ENCODE assay signal across 11 cellular contexts in genomic region chr14:93969082-93969828, GRCh38. TPM values are rescaled to one million over a fixed set of nuclear protein-coding genes. Genes with fewer than 3 reads are reported as not detected.
A peak's percentile ranks its signal among the peaks of the same experiment; 100 is the strongest.
DNase-seq lines count a peak whose midpoint lies in the region; ATAC-seq and TF ChIP-seq lines count a peak whose summit lies in the region.
"Had no signal": no experiment of that assay in that cellular context is flagged by ENCODE, and none has a peak within 500 bp of the region (broad histone marks: within the 10 kb centered on the region; RNA-seq: fewer than 3 reads in every experiment).

No MANE protein-coding gene starts in this region.

- peaks cover 8% of the 10 kb centered on the region in 2 donors for H3K9me3 Mint-ChIP-seq in activated naive CD4-positive, alpha-beta T cell treated with anti-CD3 and anti-CD28 coated beads, Interleukin-2, amount 50 U/mL, for 72 hours
- peaks cover 3% of the 10 kb centered on the region for H3K9me3 Mint-ChIP-seq in activated naive CD4-positive, alpha-beta T cell treated with anti-CD3 and anti-CD28 coated beads for 36 hours
- H3K9me3 Mint-ChIP-seq: nephron had no signal

- peak overlapping the region; percentile 94 for H3K4me2 ChIP-seq in OCI-LY7 (ENCODE audit: low read length)

- peak overlapping the region; percentile 7; the same call in 1 of the 2 replicates for H2AFZ ChIP-seq in OCI-LY7 (ENCODE audit: low read length)

- H3K4me3 ChIP-seq in OCI-LY7 (ENCODE audit: low read depth, low read length, poor library complexity, severe bottlenecking) (no peak overlapping the region), right atrium auricular region (no peak overlapping the region), vagina (no peak overlapping the region)

- peaks cover 81% of the 10 kb centered on the region for H3K4me1 ChIP-seq in OCI-LY7 (ENCODE audit: insufficient read depth, low read length, poor library complexity, severe bottlenecking)
- H3K4me1 ChIP-seq in right atrium auricular region, result peaks cover 0 to 75% of the 10 kb centered on the region in 2 donors
- H3K4me1 ChIP-seq in vagina, result peaks cover 36% of the 10 kb centered on the region

- peak overlapping the region; percentile 46 to 99 for H3K27ac Mint-ChIP-seq in activated naive CD4-positive, alpha-beta T cell treated with anti-CD3 and anti-CD28 coated beads, Interleukin-2, amount 50 U/mL, for 72 hours
- H3K27ac Mint-ChIP-seq in activated naive CD4-positive, alpha-beta T cell treated with anti-CD3 and anti-CD28 coated beads for 36 hours, result no peak overlapping the region
- H3K27ac Mint-ChIP-seq: nephron had no signal

- peak overlapping the region; percentile 58 for H3K27ac ChIP-seq in OCI-LY7 (ENCODE audit: low read depth, low read length, poor library complexity, severe bottlenecking)
- H3K27ac ChIP-seq in right atrium auricular region, result peak overlapping the region; percentile 57 to 88
- H3K27ac ChIP-seq in vagina, result peak overlapping the region; percentile 5

- intact Hi-C loops in activated naive CD4-positive, alpha-beta T cell treated with anti-CD3 and anti-CD28 coated beads for 36 hours (cut with micrococcal nuclease), result no loop called here
- intact Hi-C loops in OCI-LY7 (cut with micrococcal nuclease; ENCODE audit: unreplicated experiment) (loop anchor here (10.0 kb wide), 1 partner anchor 764 kb away; the partner anchor contains the start of genes GON7 and UBR7), vagina (cut with DNase I) (no loop called here)

- ATAC-seq in activated naive CD4-positive, alpha-beta T cell treated with anti-CD3 and anti-CD28 coated beads, Interleukin-2, amount 50 U/mL, for 72 hours, result no peak
- ATAC-seq in activated CD4-positive, CD25-positive, alpha-beta regulatory T cell treated with anti-CD3 and anti-CD28 coated beads, Interleukin-2, amount 50 U/mL, for 24 hours, result no peak
- no peak for ATAC-seq in HG02642 (IDR thresholded peaks at IDR 0.05; ENCODE audit: poor library complexity, unreplicated experiment)

- H3K36me3 ChIP-seq in OCI-LY7 (ENCODE audit: insufficient read depth, low read length) (no peaks in the 10 kb centered on the region), right atrium auricular region (peaks cover 5% of the 10 kb centered on the region), vagina (no peaks in the 10 kb centered on the region)

- H3K36me3 Mint-ChIP-seq in activated naive CD4-positive, alpha-beta T cell treated with anti-CD3 and anti-CD28 coated beads, Interleukin-2, amount 50 U/mL, for 72 hours, result peaks cover 4 to 42% of the 10 kb centered on the region in 2 donors
- H3K36me3 Mint-ChIP-seq in activated naive CD4-positive, alpha-beta T cell treated with anti-CD3 and anti-CD28 coated beads for 36 hours (ENCODE audit: low read depth), result no peaks in the 10 kb centered on the region

- no peaks in the 10 kb centered on the region for H3K79me2 ChIP-seq in OCI-LY7 (ENCODE audit: insufficient read depth, low read depth, low read length)

- peaks cover 2% of the 10 kb centered on the region for H3K27me3 Mint-ChIP-seq in activated naive CD4-positive, alpha-beta T cell treated with anti-CD3 and anti-CD28 coated beads for 36 hours (ENCODE audit: low read depth)

- no peaks in the 10 kb centered on the region for H3K9me3 ChIP-seq in OCI-LY7 (ENCODE audit: low read length)
- H3K9me3 ChIP-seq in right atrium auricular region, result no peaks in the 10 kb centered on the region
- no peaks in the 10 kb centered on the region for H3K9me3 ChIP-seq in vagina

- no peak for DNase-seq in activated naive CD4-positive, alpha-beta T cell treated with anti-CD3 and anti-CD28 coated beads, Interleukin-2, amount 50 U/mL, for 72 hours (ENCODE audit: low spot score in 2 of 2)
- no peak for DNase-seq in activated naive CD4-positive, alpha-beta T cell treated with anti-CD3 and anti-CD28 coated beads for 36 hours
- DNase-seq in OCI-LY7 (ENCODE audit: low spot score) (peak; percentile 78), right atrium auricular region (ENCODE audit: low spot score) (no peak), vagina (ENCODE audit: extremely low spot score in 2 of 2) (no peak), iPS-NIHi11 (ENCODE audit: low spot score) (no peak)
- DNase-seq: activated CD8-positive, alpha-beta memory T cell treated with anti-CD3 and anti-CD28 coated beads, Interleukin-2, amount 50 U/mL, for 48 hours had no signal

- no TSS peak for BruUV-seq in OCI-LY7 (replicated peaks; lab: Mats Ljungman, UMichigan)

- H3K4me1 Mint-ChIP-seq in activated naive CD4-positive, alpha-beta T cell treated with anti-CD3 and anti-CD28 coated beads for 36 hours (ENCODE audit: low read depth), result peaks cover 49% of the 10 kb centered on the region

- no peak for TF ChIP-seq CTCF in OCI-LY7 (conservative IDR thresholded peaks at IDR 0.05; ENCODE audit: low read length)
- no peak for TF ChIP-seq CTCF in right atrium auricular region (IDR thresholded peaks at IDR 0.05)
- TF ChIP-seq CTCF in vagina (IDR thresholded peaks at IDR 0.05), result no peak

- CTCF ChIA-PET in activated naive CD4-positive, alpha-beta T cell treated with anti-CD3 and anti-CD28 coated beads for 36 hours (lab: Charles Lee), result interaction anchor here (0.6 to 13.8 kb wide), 8 partner anchors 9 to 33 kb away, joined by 3 to 316 read pairs (median 14); no protein-coding TSS in a partner anchor
- CTCF ChIA-PET in OCI-LY7 (lab: Charles Lee; ENCODE audit: unreplicated experiment), result interaction anchor here (2.0 kb wide), 1 partner anchor 29 kb away, joined by 11 read pairs; no protein-coding TSS in a partner anchor

- no peak overlapping the region for H3K4me3 Mint-ChIP-seq in activated naive CD4-positive, alpha-beta T cell treated with anti-CD3 and anti-CD28 coated beads for 36 hours

- H4K20me1 ChIP-seq in OCI-LY7 (ENCODE audit: insufficient read depth, low read length), result no peaks in the 10 kb centered on the region

- H3K27me3 ChIP-seq in right atrium auricular region (no peaks in the 10 kb centered on the region), vagina (no peaks in the 10 kb centered on the region)

- POLR2A ChIA-PET in OCI-LY7 (lab: Charles Lee), result interaction anchor here (1.0 to 2.4 kb wide), 3 partner anchors 9 to 17 kb away, joined by 3 to 16 read pairs (median 9); no protein-coding TSS in a partner anchor

- H3K9me2 ChIP-seq in OCI-LY7 (ENCODE audit: insufficient read depth, low read length), result no peaks in the 10 kb centered on the region

- no peak for TF ChIP-seq POLR2A in vagina (IDR thresholded peaks at IDR 0.05)

RNA-seq across cellular contexts. Expression of gene ASB2, which starts 7.1 kb away (rescaled TPM):
- total RNA-seq in activated naive CD4-positive, alpha-beta T cell treated with anti-CD3 and anti-CD28 coated beads, Interleukin-2, amount 50 U/mL, for 72 hours, result 10 to 100 TPM; 12.9 to 50.0 TPM
- 1 to 10 TPM; 2.4 to 2.5 TPM for total RNA-seq in activated naive CD4-positive, alpha-beta T cell treated with anti-CD3 and anti-CD28 coated beads for 36 hours
- 15.0 and 21.7 TPM in 2 replicates for total RNA-seq in OCI-LY7 (2014; rRNA removed; shearing (Covaris generic))
- 16.1 and 23.6 TPM in 2 replicates for total RNA-seq in OCI-LY7 (2022)
- 100 to 1,000 TPM; 115 to 187 TPM for total RNA-seq in right atrium auricular region
- total RNA-seq in vagina, result 24.1 TPM

RNA-seq across cellular contexts. Expression of gene CCDC197, which starts 27.8 kb away (rescaled TPM):
- total RNA-seq in activated naive CD4-positive, alpha-beta T cell treated with anti-CD3 and anti-CD28 coated beads, Interleukin-2, amount 50 U/mL, for 72 hours, result under 1 TPM; 0.20 to 0.49 TPM
- not detected for total RNA-seq in activated naive CD4-positive, alpha-beta T cell treated with anti-CD3 and anti-CD28 coated beads for 36 hours
- total RNA-seq in OCI-LY7 (2014; rRNA removed; shearing (Covaris generic)), result not detected in 2 replicates
- total RNA-seq in OCI-LY7 (2022) (not detected in 2 replicates), right atrium auricular region (not detected), vagina (not detected)
- total RNA-seq: T-helper 1 cell treated with Interleukin-12 subunit alpha and Interleukin-12 subunit beta and Interleukin-4 antibody, amounts not matched to agents 30 ng/mL and 1 ng/mL, for 36 hours had no signal

RNA-seq across cellular contexts. Expression of gene FAM181A, which starts 42.1 kb away (rescaled TPM):
- not detected for total RNA-seq in activated naive CD4-positive, alpha-beta T cell treated with anti-CD3 and anti-CD28 coated beads, Interleukin-2, amount 50 U/mL, for 72 hours
- total RNA-seq in activated naive CD4-positive, alpha-beta T cell treated with anti-CD3 and anti-CD28 coated beads for 36 hours, result not detected
- total RNA-seq in OCI-LY7 (2014; rRNA removed; shearing (Covaris generic)), result not detected in 2 replicates
- total RNA-seq in OCI-LY7 (2022) (not detected in 2 replicates), right atrium auricular region (not detected), vagina (not detected)
- total RNA-seq: T-helper 1 cell treated with Interleukin-12 subunit alpha and Interleukin-12 subunit beta and Interleukin-4 antibody, amounts not matched to agents 30 ng/mL and 1 ng/mL, for 36 hours had no signal

RNA-seq across cellular contexts. Expression of gene OTUB2, which starts 56.9 kb away (rescaled TPM):
- 1 to 10 TPM; 1.2 to 2.3 TPM for total RNA-seq in activated naive CD4-positive, alpha-beta T cell treated with anti-CD3 and anti-CD28 coated beads, Interleukin-2, amount 50 U/mL, for 72 hours
- 1 to 10 TPM; 1.6 to 1.7 TPM for total RNA-seq in activated naive CD4-positive, alpha-beta T cell treated with anti-CD3 and anti-CD28 coated beads for 36 hours
- total RNA-seq in OCI-LY7 (2014; rRNA removed; shearing (Covaris generic)), result 0.28 and 0.44 TPM in 2 replicates
- total RNA-seq in OCI-LY7 (2022), result 0.48 and 0.84 TPM in 2 replicates
- under 1 TPM; 0.43 to 0.48 TPM for total RNA-seq in right atrium auricular region
- total RNA-seq in vagina, result 1.7 TPM

Comparison
In these comparisons a context has a peak if more than half of its experiments do, and no peak if none do; other contexts are left out.
1. H3K27ac ChIP-seq: peak in every context shown above with its lines; median percentile 72 in right atrium auricular region; 58 in OCI-LY7; 5 in vagina.